In the genomic region with DNA sequence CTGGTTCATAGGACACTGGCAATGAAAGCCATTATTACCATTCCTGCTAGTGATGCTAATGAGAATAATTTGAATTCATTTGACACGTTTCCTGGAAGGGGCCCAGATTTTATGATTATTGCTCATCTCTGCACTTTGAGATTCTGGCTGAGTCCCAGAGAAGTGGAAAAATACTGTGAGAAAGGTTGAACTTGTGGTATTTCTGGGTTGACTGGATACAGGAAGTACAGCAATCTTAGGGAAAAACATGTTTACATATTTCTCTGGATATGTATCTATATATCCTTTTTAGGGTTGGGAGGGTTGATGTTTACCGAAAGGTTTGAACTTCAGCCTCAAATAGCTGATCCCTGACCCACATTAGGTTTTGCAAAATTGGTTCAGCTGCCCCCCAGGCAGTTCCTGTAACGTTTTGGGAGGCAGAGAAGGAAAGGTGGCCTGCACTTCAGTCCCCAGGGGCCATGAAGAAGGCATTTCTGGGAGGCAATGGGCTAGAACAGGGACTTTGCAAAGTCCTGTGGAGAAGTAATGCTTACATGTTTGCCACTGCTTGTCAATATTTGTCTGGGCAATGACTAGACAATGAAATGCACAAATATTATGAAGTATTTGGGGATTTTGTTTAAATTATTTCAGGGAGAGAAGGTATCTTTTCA, we compare ENCODE assay signal across 1 cellular context.
TF ChIP-seq lines count a peak whose summit lies in the region.

No MANE protein-coding gene starts in this region.

TF ChIP-seq in SK-N-SH, 30 proteins besides CTCF, POLR2A, EP300 and RAD21 (continued from another document):
- TF ChIP-seq, protein P1, sequence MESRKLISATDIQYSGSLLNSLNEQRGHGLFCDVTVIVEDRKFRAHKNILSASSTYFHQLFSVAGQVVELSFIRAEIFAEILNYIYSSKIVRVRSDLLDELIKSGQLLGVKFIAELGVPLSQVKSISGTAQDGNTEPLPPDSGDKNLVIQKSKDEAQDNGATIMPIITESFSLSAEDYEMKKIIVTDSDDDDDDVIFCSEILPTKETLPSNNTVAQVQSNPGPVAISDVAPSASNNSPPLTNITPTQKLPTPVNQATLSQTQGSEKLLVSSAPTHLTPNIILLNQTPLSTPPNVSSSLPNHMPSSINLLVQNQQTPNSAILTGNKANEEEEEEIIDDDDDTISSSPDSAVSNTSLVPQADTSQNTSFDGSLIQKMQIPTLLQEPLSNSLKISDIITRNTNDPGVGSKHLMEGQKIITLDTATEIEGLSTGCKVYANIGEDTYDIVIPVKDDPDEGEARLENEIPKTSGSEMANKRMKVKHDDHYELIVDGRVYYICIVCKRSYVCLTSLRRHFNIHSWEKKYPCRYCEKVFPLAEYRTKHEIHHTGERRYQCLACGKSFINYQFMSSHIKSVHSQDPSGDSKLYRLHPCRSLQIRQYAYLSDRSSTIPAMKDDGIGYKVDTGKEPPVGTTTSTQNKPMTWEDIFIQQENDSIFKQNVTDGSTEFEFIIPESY (IDR thresholded peaks at IDR 0.05; ENCODE audit: borderline replicate concordance, low read depth): no peak
- TF ChIP-seq MXI1 (IDR thresholded peaks at IDR 0.05; ENCODE audit: low read depth, low read length): no peak
- peak; percentile 36; the same call in 1 of the 2 replicates for TF ChIP-seq PBX3 (IDR thresholded peaks at IDR 0.05)
- TF ChIP-seq JUND (IDR thresholded peaks at IDR 0.05): 0 out of 2 replicates have a peak, but pooled peaks have one; percentile 18
- TF ChIP-seq USF1 (IDR thresholded peaks at IDR 0.05; ENCODE audit: borderline replicate concordance, low read depth): no peak
- TF ChIP-seq GATA2 (CRISPR knock-in tag; IDR thresholded peaks at IDR 0.05): no peak
- TF ChIP-seq MEF2A (IDR thresholded peaks at IDR 0.05; ENCODE audit: borderline replicate concordance, low read depth): no peak
- no peak for TF ChIP-seq MAX (IDR thresholded peaks at IDR 0.05; ENCODE audit: low read depth)
- no peak for TF ChIP-seq IRF3 (IDR thresholded peaks at IDR 0.05; ENCODE audit: low read depth, low read length)
- peak; percentile 55; the same call in 1 of the 2 replicates for TF ChIP-seq TEAD4 (IDR thresholded peaks at IDR 0.05; ENCODE audit: borderline replicate concordance, insufficient read depth)
- TF ChIP-seq NRF1 (IDR thresholded peaks at IDR 0.05; ENCODE audit: low read depth, low read length): no peak
- TF ChIP-seq CHD2 (IDR thresholded peaks at IDR 0.05; ENCODE audit: low read length, partially characterized antibody): no peak
- TF ChIP-seq SIN3A (IDR thresholded peaks at IDR 0.05; ENCODE audit: borderline replicate concordance, low read depth, low read length): no peak
